20 cellular contexts compared by ENCODE assay signal in the genomic region with DNA sequence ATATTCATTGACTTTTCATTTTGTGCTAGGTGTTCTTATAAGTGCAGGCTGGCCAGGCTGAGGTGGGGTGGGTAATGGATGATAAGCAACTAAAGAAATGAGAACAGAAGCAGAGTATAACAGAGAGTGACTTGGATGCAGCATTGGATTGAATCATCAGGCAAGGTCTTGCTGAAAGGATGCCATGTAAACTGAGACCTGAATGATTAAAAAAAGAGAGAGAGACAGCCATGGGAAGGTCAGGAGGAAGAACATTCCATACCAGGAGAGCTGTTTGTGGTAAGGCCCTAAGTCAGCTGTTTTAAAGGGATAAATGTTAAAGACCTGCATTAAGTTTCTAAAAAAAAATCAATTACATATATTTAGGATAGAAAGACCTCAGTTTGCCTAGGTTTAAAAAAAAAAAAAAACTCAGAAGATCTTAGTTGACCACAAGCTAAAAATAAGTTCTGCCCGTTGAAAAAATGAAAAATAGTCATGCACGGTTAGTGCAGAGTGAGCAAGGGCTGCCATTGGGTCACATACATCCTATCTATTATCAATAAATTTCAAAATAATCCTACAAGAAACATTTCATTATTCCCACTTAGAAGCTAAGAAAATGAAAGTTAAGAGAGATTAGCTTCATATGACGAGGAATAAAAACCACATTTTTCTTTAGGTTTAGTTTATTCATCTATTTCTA. TPM values are rescaled to one million over a fixed set of nuclear protein-coding genes. Genes with fewer than 3 reads are reported as not detected.
"Had no signal": no experiment of that assay in that cellular context is flagged by ENCODE, and none has a peak within 500 bp of the region (broad histone marks: within the 10 kb centered on the region; RNA-seq: fewer than 3 reads in every experiment).

No MANE protein-coding gene starts in this region.

- H2AFZ ChIP-seq: hepatocyte had no signal

- H3K4me2 ChIP-seq: hepatocyte had no signal

- DNase-seq: activated CD4-positive, alpha-beta T cell treated with anti-CD3 and anti-CD28 coated beads, Interleukin-2, amount 50 U/mL, for 48 hours; activated gamma-delta T cell; activated naive CD8-positive, alpha-beta T cell treated with anti-CD3 and anti-CD28 coated beads, Interleukin-2, amount 10 ng/mL, durations not matched to agents 7 days and 5 days; activated T-cell treated with anti-CD3 and anti-CD28 coated beads, Interleukin-2, amount 50 U/mL, for 4 hours; effector memory CD8-positive, alpha-beta T cell; immature natural killer cell; left colon; natural killer cell; nucleus accumbens; right cardiac atrium; spleen; stimulated activated CD4-positive, alpha-beta T cell treated with anti-CD3 and anti-CD28 coated beads, Interleukin-2, amount 100 ng/mL, for 24 hours; stimulated activated naive B cell treated with anti-CD40 and anti-IgM and Interleukin-4, amounts not matched to agents 10 μg/mL and 1 μg/mL and 100 μg/mL, for 72 hours had no signal

- H3K9me3 ChIP-seq: tibial nerve had no signal

- ATAC-seq: activated CD4-positive, CD25-positive, alpha-beta regulatory T cell treated with anti-CD3 and anti-CD28 coated beads, Interleukin-2, amount 50 U/mL, for 24 hours; activated T-cell treated with anti-CD3 and anti-CD28 coated beads, Interleukin-2, amount 50 U/mL, for 4 hours; effector memory CD8-positive, alpha-beta T cell; left colon; natural killer cell; right cardiac atrium; stimulated activated naive B cell treated with anti-CD40 and anti-IgM and Interleukin-4, amounts not matched to agents 10 μg/mL and 1 μg/mL and 100 μg/mL, for 72 hours had no signal

- H3K27ac ChIP-seq: hepatocyte, tibial nerve had no signal

- H3K27me3 ChIP-seq: hepatocyte, spleen, tibial nerve had no signal

- H3K4me3 ChIP-seq: hepatocyte, lung, spleen, tibial nerve had no signal

- H3K4me1 ChIP-seq: tibial nerve had no signal

- H3K79me2 ChIP-seq: hepatocyte had no signal

- H3K36me3 ChIP-seq: spleen, tibial nerve had no signal

RNA-seq across cellular contexts. Expression of a gene that starts 37.2 kb away (rescaled TPM):
- total RNA-seq: epithelial cell of proximal tubule, hepatocyte, left colon, posterior vena cava, right cardiac atrium, subcutaneous adipose tissue, tibial nerve had no signal
